In genomic region chr14:44988694-44989093, GRCh38 we compare ENCODE assay signal across 14 cellular contexts. TPM values are rescaled to one million over a fixed set of nuclear protein-coding genes. Genes with fewer than 3 reads are reported as not detected.
DNase-seq lines count a peak whose midpoint lies in the region; ATAC-seq, FAIRE-seq and TF ChIP-seq lines count a peak whose summit lies in the region.
"Had no signal": no experiment of that assay in that cellular context is flagged by ENCODE, and none has a peak within 500 bp of the region (broad histone marks: within the 10 kb centered on the region; RNA-seq: fewer than 3 reads in every experiment).

No MANE protein-coding gene starts in this region.

- H3K4me1 ChIP-seq in heart right ventricle (peaks cover 0 to 30% (median 18%) of the 10 kb centered on the region in 9 donors), BE2C (no peaks in the 10 kb centered on the region)

- H3K4me3 Mint-ChIP-seq in activated T-cell treated with anti-CD3 and anti-CD28 coated beads, Interleukin-2, amount 50 U/mL, for 24 hours = no peak overlapping the region
- H3K4me3 Mint-ChIP-seq: natural killer cell had no signal

- no peak overlapping the region for H3K27ac Mint-ChIP-seq in activated T-cell treated with anti-CD3 and anti-CD28 coated beads, Interleukin-2, amount 50 U/mL, for 24 hours

- no peak for TF ChIP-seq POLR2A in GM12892 (IDR thresholded peaks at IDR 0.05; ENCODE audit: low read depth, low read length)

- H3K4me3 ChIP-seq in heart right ventricle = peak overlapping the region in 1 of 10 donors; percentile 0
- no peak overlapping the region for H3K4me3 ChIP-seq in BE2C (ENCODE audit: low read depth, low read length)
- H3K4me3 ChIP-seq: right lobe of liver had no signal

- H3K36me3 ChIP-seq in heart right ventricle = no peaks in the 10 kb centered on the region
- no peaks in the 10 kb centered on the region for H3K36me3 ChIP-seq in BE2C
- H3K36me3 ChIP-seq: right lobe of liver had no signal

- peak; percentile 57 for FAIRE-seq in GM12892 (lab: Jason Lieb, UNC)

- no peak for TF ChIP-seq CTCF in heart right ventricle (IDR thresholded peaks at IDR 0.05)
- no peak for TF ChIP-seq CTCF in BE2C (IDR thresholded peaks at IDR 0.05; ENCODE audit: low read depth, low read length)

- DNase-seq in GM12892 (ENCODE audit: insufficient read length) = no peak
- DNase-seq in NCI-H524 treated with DMSO at 0.1 percent for 48 hours (lab: John Stamatoyannopoulos, UW) = peak; percentile 99
- peak; percentile 25 to 50 for DNase-seq in heart right ventricle
- peak; percentile 52 for DNase-seq in retina
- DNase-seq in activated gamma-delta T cell (lab: John Stamatoyannopoulos, UW) = no peak
- no peak for DNase-seq in LoVo (ENCODE audit: low spot score)
- DNase-seq in BE2C = no peak
- no peak for DNase-seq in activated T-cell treated with anti-CD3 and anti-CD28 coated beads, Interleukin-2, amount 50 U/mL, for 24 hours
- DNase-seq: activated naive CD4-positive, alpha-beta T cell treated with Interleukin-2 at 50 U/mL for 16 hours; DMS153; natural killer cell; right lobe of liver; stimulated activated CD4-positive, alpha-beta T cell treated with anti-CD3 and anti-CD28 coated beads, Interleukin-4, amount 100 ng/mL, for 24 hours; trophoblast cell had no signal

- 10 to 19% methylated on average over 2 of the region's 2 CpGs for WGBS in heart right ventricle, 2 donors

- ATAC-seq in heart right ventricle = peak; percentile 67 to 79 (median 72)
- ATAC-seq: natural killer cell had no signal

- H3K9me3 ChIP-seq in heart right ventricle = no peaks in the 10 kb centered on the region
- H3K9me3 ChIP-seq in BE2C = no peaks in the 10 kb centered on the region

- peaks cover 9% of the 10 kb centered on the region for H3K36me3 Mint-ChIP-seq in activated T-cell treated with anti-CD3 and anti-CD28 coated beads, Interleukin-2, amount 50 U/mL, for 24 hours (ENCODE audit: low read depth)
- H3K36me3 Mint-ChIP-seq: natural killer cell had no signal

- H3K27ac ChIP-seq in heart right ventricle = peak overlapping the region in 8 of 10 donors; percentile 21 to 63 (median 46)

- H3K9me3 Mint-ChIP-seq in activated T-cell treated with anti-CD3 and anti-CD28 coated beads, Interleukin-2, amount 50 U/mL, for 24 hours = no peaks in the 10 kb centered on the region
- H3K9me3 Mint-ChIP-seq: natural killer cell had no signal

- H3K27me3 ChIP-seq in heart right ventricle (no peaks in the 10 kb centered on the region), BE2C (no peaks in the 10 kb centered on the region)
- H3K27me3 ChIP-seq: right lobe of liver had no signal

- H3K4me1 Mint-ChIP-seq in activated T-cell treated with anti-CD3 and anti-CD28 coated beads, Interleukin-2, amount 50 U/mL, for 24 hours (ENCODE audit: low read depth) = peaks cover 13% of the 10 kb centered on the region

- intact Hi-C loops in heart right ventricle (cut with DNase I) = no loop called here

- H3K27me3 Mint-ChIP-seq in activated T-cell treated with anti-CD3 and anti-CD28 coated beads, Interleukin-2, amount 50 U/mL, for 24 hours = no peaks in the 10 kb centered on the region

RNA-seq across cellular contexts. Expression of gene TOGARAM1, which starts 26.7 kb away (rescaled TPM):
- polyA plus RNA-seq in GM12892 (2012; ENCODE audit: missing spikeins) = 8.1 TPM
- total RNA-seq in heart right ventricle = 10 to 100 TPM; 14.7 to 25.2 (median 22.2) TPM
- 1 to 10 TPM; 3.7 to 6.4 TPM for polyA plus RNA-seq in heart right ventricle
- polyA plus RNA-seq in BE2C (2012; ENCODE audit: insufficient read depth, insufficient read length, low read depth) = 12.7 TPM

RNA-seq across cellular contexts. Expression of gene KLHL28, which starts 26.9 kb away (rescaled TPM):
- polyA plus RNA-seq in GM12892 (2012; ENCODE audit: missing spikeins) = 7.3 TPM
- total RNA-seq in heart right ventricle = 10 to 100 TPM in 8 of 10 donors, 1 to 10 TPM in 2; 9.0 to 15.4 (median 13.0) TPM
- 1 to 10 TPM; 1.7 to 2.6 TPM for polyA plus RNA-seq in heart right ventricle
- polyA plus RNA-seq in BE2C (2012; ENCODE audit: insufficient read depth, insufficient read length, low read depth) = 14.7 TPM

Comparison
In these comparisons a context has a peak if more than half of its experiments do, and no peak if none do; other contexts are left out.
1. DNase-seq: peak in NCI-H524 treated with DMSO at 0.1 percent for 48 hours (single experiment), heart right ventricle (2 of 2) and retina (single experiment); none in GM12892 (single experiment), activated gamma-delta T cell (single experiment), LoVo (single experiment), BE2C (single experiment) and activated T-cell treated with anti-CD3 and anti-CD28 coated beads, Interleukin-2, amount 50 U/mL, for 24 hours (single experiment).